In the genomic region with DNA sequence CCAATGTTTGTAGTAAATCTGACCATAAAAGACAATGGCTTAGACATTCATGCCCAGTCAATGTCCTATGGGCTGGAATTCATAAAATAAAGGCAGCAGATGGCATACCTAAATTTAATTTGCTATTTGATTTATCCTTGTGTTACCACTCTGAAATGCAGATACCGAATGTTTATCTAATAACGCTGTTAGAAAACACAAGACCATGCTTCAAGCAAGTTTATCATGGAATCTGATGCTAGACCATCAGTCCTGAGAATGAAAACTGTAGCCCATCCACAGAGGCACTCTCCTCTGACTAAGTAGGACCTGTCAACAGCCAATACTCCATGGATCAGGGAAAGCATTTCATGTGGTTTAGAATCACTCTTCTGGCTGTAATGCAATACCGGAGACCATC, we compare ENCODE assay signal across 22 cellular contexts. TPM values are rescaled to one million over a fixed set of nuclear protein-coding genes. Genes with fewer than 3 reads are reported as not detected.
DNase-seq lines count a peak whose midpoint lies in the region; ATAC-seq and TF ChIP-seq lines count a peak whose summit lies in the region.
"Had no signal": no experiment of that assay in that cellular context is flagged by ENCODE, and none has a peak within 500 bp of the region (broad histone marks: within the 10 kb centered on the region; RNA-seq: fewer than 3 reads in every experiment).

No MANE protein-coding gene starts in this region.

- peak; percentile 4 for DNase-seq in NCI-H748 (lab: John Stamatoyannopoulos, UW; ENCODE audit: unreplicated experiment)
- DNase-seq in NCI-H748 treated with DMSO at 0.1 percent for 48 hours (lab: John Stamatoyannopoulos, UW): no peak
- DNase-seq in SK-N-SH: peak; percentile 65
- DNase-seq: DMS79 treated with DMSO at 0.1 percent for 48 hours; GOT3; HCEC 1CT; Kasumi-1; NCI-H1694; NCI-H2081; NCI-H774; NK-92 treated with Interleukin-12 subunit alpha and Interleukin-12 subunit beta, amount 100 ng/mL, for 24 hours; T-cell had no signal

- H3K27me3 ChIP-seq in SK-N-SH (ENCODE audit: insufficient read depth) (no peaks in the 10 kb centered on the region; the same call in 1 of the 2 replicates), layer of hippocampus (ENCODE audit: control insufficient read depth, insufficient read depth, low read length) (no peaks in the 10 kb centered on the region)

- no peak overlapping the region for H3K4me2 ChIP-seq in SK-N-SH

- H3K4me3 ChIP-seq in SK-N-SH (ENCODE audit: low read depth in 2 of 2, low read length in 1 of 2): no peak overlapping the region
- H3K4me3 ChIP-seq: GM12878 had no signal

- peak in 1 of 2 experiments; percentile 95; a peak in 2 of 4 replicates for TF ChIP-seq EP300 in SK-N-SH (IDR thresholded peaks at IDR 0.05; ENCODE audit: borderline replicate concordance in 1 of 2, low read depth in 1 of 2, low read length in 1 of 2)

- POLR2A ChIA-PET in SK-N-SH (lab: Yijun Ruan, JAX): no interaction called here

- H3K9me3 ChIP-seq in SK-N-SH: no peaks in the 10 kb centered on the region

- H3F3A ChIP-seq in SK-N-SH (replicated peaks; ENCODE audit: insufficient read depth): no peaks in the 10 kb centered on the region

- H3K79me2 ChIP-seq in SK-N-SH (ENCODE audit: insufficient read depth): no peaks in the 10 kb centered on the region

- 22% methylated on average over 3 of the region's 3 CpGs for WGBS in SK-N-SH (ENCODE audit: low lambda C conversion rate)

- ATAC-seq in GM21723 (IDR thresholded peaks at IDR 0.05; ENCODE audit: unreplicated experiment) (no peak), GM19463 (IDR thresholded peaks at IDR 0.05; ENCODE audit: unreplicated experiment) (no peak), HG03521 (IDR thresholded peaks at IDR 0.05; ENCODE audit: unreplicated experiment) (no peak)
- ATAC-seq: GM12878, T-cell had no signal

- no peak for TF ChIP-seq CTCF in SK-N-SH (IDR thresholded peaks at IDR 0.05)

- peak overlapping the region in 1 of 2 experiments; percentile 93; a peak in 2 of 4 replicates for H3K27ac ChIP-seq in SK-N-SH (ENCODE audit: low read depth in 2 of 2, low read length in 1 of 2)
- peak overlapping the region; percentile 60 for H3K27ac ChIP-seq in layer of hippocampus (ENCODE audit: low read depth, low read length)
- H3K27ac ChIP-seq in temporal lobe (ENCODE audit: low read depth, low read length): peak overlapping the region; percentile 45

- no peaks in the 10 kb centered on the region for H3K36me3 ChIP-seq in SK-N-SH (replicated peaks in 1 of 2; ENCODE audit: control insufficient read depth in 1 of 2, insufficient read depth in 2 of 2, low read length in 1 of 2)

- no peaks in the 10 kb centered on the region for H3K9me2 ChIP-seq in SK-N-SH

- H3K4me1 ChIP-seq in SK-N-SH (ENCODE audit: control insufficient read depth in 1 of 2, insufficient read depth in 2 of 2, low read depth in 1 of 2, low read length in 1 of 2): peaks cover 0 to 18% of the 10 kb centered on the region in 2 experiments; a peak in 2 of 4 replicates

- peak; percentile 24 for TF ChIP-seq RAD21 in SK-N-SH (IDR thresholded peaks at IDR 0.05; ENCODE audit: low read length)

- H2AFZ ChIP-seq in SK-N-SH (ENCODE audit: low read depth): no peak overlapping the region

- CTCF ChIA-PET in SK-N-SH (lab: Yijun Ruan, JAX): interaction anchor here (1.0 kb wide), 1 partner anchor 89 kb away, joined by 3 read pairs; no protein-coding TSS in a partner anchor

- H3K9ac ChIP-seq in SK-N-SH: no peak overlapping the region

- H4K20me1 ChIP-seq in SK-N-SH (ENCODE audit: insufficient read depth): no peaks in the 10 kb centered on the region

TF ChIP-seq in SK-N-SH, 30 proteins besides CTCF, POLR2A, EP300 and RAD21:
- TF ChIP-seq GATA2 (CRISPR knock-in tag; IDR thresholded peaks at IDR 0.05) (peak; percentile 96), CHD2 (IDR thresholded peaks at IDR 0.05; ENCODE audit: low read length, partially characterized antibody) (peak; percentile 84), TCF12 (IDR thresholded peaks at IDR 0.05) (no peak; the same call in 1 of the 2 replicates), RCOR1 (IDR thresholded peaks at IDR 0.05; ENCODE audit: low read length) (peak; percentile 96), TEAD4 (IDR thresholded peaks at IDR 0.05; ENCODE audit: borderline replicate concordance, insufficient read depth) (no peak), POLR2AphosphoS5 (IDR thresholded peaks at IDR 0.05; ENCODE audit: low read depth, low read length) (peak; percentile 26; the same call in 1 of the 2 replicates), FOXJ3 (CRISPR knock-in tag; IDR thresholded peaks at IDR 0.05) (peak; percentile 86), MXI1 (IDR thresholded peaks at IDR 0.05; ENCODE audit: low read depth, low read length) (peak; percentile 64; the same call in 1 of the 2 replicates)

RNA-seq across cellular contexts. Expression of gene CPB1, which starts 12.3 kb away (rescaled TPM):
- 0.26 TPM in 1 of 2 replicates, not detected in the other for polyA plus RNA-seq in SK-N-SH (2012; rRNA removed)
- 0.01 TPM in 1 of 2 replicates, not detected in the other for polyA plus RNA-seq in SK-N-SH (2012; cell fraction: cytosol; rRNA removed)
- not detected in 2 replicates for polyA plus RNA-seq in SK-N-SH (2012; cell fraction: nucleus; rRNA removed)
- not detected for total RNA-seq in temporal lobe
- total RNA-seq: A172, MCF 10A, SK-MEL-5 had no signal
- polyA plus RNA-seq: CD14-positive monocyte, GM12878 had no signal

RNA-seq across cellular contexts. Expression of gene CPA3, which starts 49.8 kb away (rescaled TPM):
- polyA plus RNA-seq in SK-N-SH (2012; rRNA removed): 0.06 TPM in 1 of 2 replicates, not detected in the other
- polyA plus RNA-seq in SK-N-SH (2012; cell fraction: cytosol; rRNA removed): 0.06 TPM in 1 of 2 replicates, not detected in the other
- 0.06 TPM in 1 of 2 replicates, not detected in the other for polyA plus RNA-seq in SK-N-SH (2012; cell fraction: nucleus; rRNA removed)
- not detected for total RNA-seq in temporal lobe
- total RNA-seq: A172, GM12878, MCF 10A, SK-MEL-5 had no signal
- polyA plus RNA-seq: CD14-positive monocyte, GM12878 had no signal
